ENCODE assay signal across 8 cellular contexts in the genomic region with DNA sequence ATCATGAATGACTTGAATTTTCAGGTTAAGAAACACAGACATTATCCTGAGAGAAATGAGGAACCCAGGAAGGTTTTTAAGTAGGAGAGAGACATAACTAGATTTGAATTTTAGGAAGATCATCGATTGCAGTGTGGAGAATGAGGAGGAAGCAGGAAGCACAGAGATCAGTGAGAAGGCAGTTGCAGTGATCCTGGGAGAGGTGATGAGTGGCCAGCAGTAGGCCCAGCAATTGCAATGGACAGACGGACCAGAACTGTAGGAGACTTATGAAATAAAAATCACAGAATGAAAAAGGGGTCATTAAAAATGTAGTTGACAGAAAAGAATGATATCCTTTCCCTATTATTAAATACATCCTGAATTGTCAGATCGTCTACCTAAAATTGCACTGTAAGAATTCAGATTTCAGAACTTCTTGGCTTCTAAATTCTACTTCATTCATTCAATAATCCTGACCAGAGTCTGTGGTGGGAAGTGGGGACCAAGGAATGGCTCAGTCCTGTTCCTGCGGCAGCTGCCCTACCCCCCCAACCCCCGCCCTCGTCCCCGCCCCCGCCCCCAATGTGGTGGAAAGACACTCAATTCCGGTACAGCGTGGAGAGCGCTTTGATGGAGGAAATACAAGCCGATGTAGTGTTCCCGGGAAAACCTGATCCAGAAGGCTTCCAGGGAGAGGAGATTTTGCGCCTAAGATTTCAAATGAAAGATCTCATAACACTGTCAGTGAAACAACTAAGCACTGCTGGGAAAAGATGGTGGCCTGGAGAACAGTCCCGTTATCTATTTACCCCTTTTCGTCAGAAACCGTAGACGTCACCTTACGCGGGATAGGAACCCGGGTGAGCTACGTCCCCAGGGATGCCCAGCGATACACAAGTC. TPM values are rescaled to one million over a fixed set of nuclear protein-coding genes. Genes with fewer than 3 reads are reported as not detected.
DNase-seq lines count a peak whose midpoint lies in the region; ATAC-seq and TF ChIP-seq lines count a peak whose summit lies in the region.

No MANE protein-coding gene starts in this region.

- H3K27ac ChIP-seq in Peyer's patch: peak overlapping the region; percentile 90 to 98 (median 94)
- peak overlapping the region; percentile 35 for H3K27ac ChIP-seq in neural progenitor cell

- no peak overlapping the region for H2AFZ ChIP-seq in neural progenitor cell (replicated peaks)

- H4K20me1 ChIP-seq in neural progenitor cell (ENCODE audit: low read depth): peaks cover 38% of the 10 kb centered on the region

- no peak for ATAC-seq in HG03342 (IDR thresholded peaks at IDR 0.05; ENCODE audit: unreplicated experiment)
- ATAC-seq in HG03045 (IDR thresholded peaks at IDR 0.05; ENCODE audit: unreplicated experiment): no peak

- H3K9me3 Mint-ChIP-seq in endothelial cell (ENCODE audit: unreplicated experiment): no peaks in the 10 kb centered on the region
- no peaks in the 10 kb centered on the region for H3K9me3 Mint-ChIP-seq in neural progenitor cell

- H3K36me3 ChIP-seq in GM06990 (ENCODE audit: control insufficient read depth, insufficient read depth, low read length) (peaks cover 23% of the 10 kb centered on the region), Peyer's patch (peaks cover 0 to 19% (median 0%) of the 10 kb centered on the region in 3 donors), neural progenitor cell (peaks cover 2% of the 10 kb centered on the region)

- peaks cover 25% of the 10 kb centered on the region for H3K4me1 Mint-ChIP-seq in endothelial cell (ENCODE audit: unreplicated experiment)
- peaks cover 48% of the 10 kb centered on the region for H3K4me1 Mint-ChIP-seq in neural progenitor cell

- H3K4me3 Mint-ChIP-seq in endothelial cell (ENCODE audit: unreplicated experiment) (peak overlapping the region; percentile 86), neural progenitor cell (peak overlapping the region; percentile 90)

- H3K36me3 Mint-ChIP-seq in endothelial cell (ENCODE audit: low read depth, unreplicated experiment) (peaks cover 30% of the 10 kb centered on the region), neural progenitor cell (peaks cover 19% of the 10 kb centered on the region)

- no peaks in the 10 kb centered on the region for H3K27me3 ChIP-seq in GM06990 (replicated peaks; ENCODE audit: control insufficient read depth, insufficient read depth, low read length)
- no peaks in the 10 kb centered on the region for H3K27me3 ChIP-seq in Peyer's patch
- no peaks in the 10 kb centered on the region for H3K27me3 ChIP-seq in neural progenitor cell

- no peak for DNase-seq in GM06990 (ENCODE audit: extremely low read depth, insufficient read length)
- DNase-seq in Peyer's patch: peak in 1 of 3 donors; percentile 51
- DNase-seq in endothelial cell (ENCODE audit: low spot score): no peak
- DNase-seq in neural progenitor cell (ENCODE audit: low spot score): no peak
- DNase-seq in NCI-H345 treated with DMSO at 0.1 percent for 48 hours (lab: John Stamatoyannopoulos, UW; ENCODE audit: unreplicated experiment): no peak
- DNase-seq in NCI-H2196 treated with DMSO at 0.1 percent for 48 hours (lab: John Stamatoyannopoulos, UW; ENCODE audit: unreplicated experiment): no peak

- H3K27me3 Mint-ChIP-seq in endothelial cell (ENCODE audit: unreplicated experiment) (peaks cover 19% of the 10 kb centered on the region), neural progenitor cell (ENCODE audit: insufficient read depth, low read depth) (peaks cover 10% of the 10 kb centered on the region)

- H3K27ac Mint-ChIP-seq in endothelial cell (ENCODE audit: unreplicated experiment) (peak overlapping the region; percentile 86), neural progenitor cell (peak overlapping the region; percentile 51)

- H3K4me1 ChIP-seq in Peyer's patch: peaks cover 0 to 3% (median 0%) of the 10 kb centered on the region in 4 donors
- peaks cover 33% of the 10 kb centered on the region for H3K4me1 ChIP-seq in neural progenitor cell

- peaks cover 65% of the 10 kb centered on the region for H3F3A ChIP-seq in neural progenitor cell (ENCODE audit: low read depth)

- no peaks in the 10 kb centered on the region for H3K9me3 ChIP-seq in Peyer's patch
- no peaks in the 10 kb centered on the region for H3K9me3 ChIP-seq in neural progenitor cell (ENCODE audit: low read depth)

- H3K79me2 ChIP-seq in neural progenitor cell (ENCODE audit: low read depth): no peaks in the 10 kb centered on the region

- H3K4me3 ChIP-seq in GM06990 (replicated peaks; ENCODE audit: low read depth, low read length): peak overlapping the region; percentile 70
- peak overlapping the region; percentile 64 to 85 (median 81) for H3K4me3 ChIP-seq in Peyer's patch
- H3K4me3 ChIP-seq in neural progenitor cell: peak overlapping the region; percentile 43

- peak overlapping the region; percentile 80 for H3K4me2 ChIP-seq in neural progenitor cell

- no peak overlapping the region for H3K9ac ChIP-seq in neural progenitor cell

- no peak for TF ChIP-seq CTCF in GM06990 (IDR thresholded peaks at IDR 0.05; ENCODE audit: insufficient read depth, low read length, poor library complexity, severe bottlenecking)
- no peak for TF ChIP-seq CTCF in Peyer's patch (IDR thresholded peaks at IDR 0.05)
- TF ChIP-seq CTCF in endothelial cell (IDR thresholded peaks at IDR 0.05; ENCODE audit: unreplicated experiment): no peak
- no peak for TF ChIP-seq CTCF in neural progenitor cell (IDR thresholded peaks at IDR 0.05)

- no peak for TF ChIP-seq POLR2A in Peyer's patch (IDR thresholded peaks at IDR 0.05)

RNA-seq across cellular contexts. Expression of gene SLC2A1, which starts 35.1 kb away (rescaled TPM):
- total RNA-seq in Peyer's patch: 10 to 100 TPM; 15.7 to 35.7 (median 32.3) TPM
- 511 TPM for total RNA-seq in endothelial cell (ENCODE audit: unreplicated experiment)
- 303 and 720 TPM in 2 replicates for total RNA-seq in neural progenitor cell (ENCODE audit: low replicate concordance)
